In genomic region chr6:96925290-96925687, GRCh38 we compare ENCODE assay signal across 8 cellular contexts. TPM values are rescaled to one million over a fixed set of nuclear protein-coding genes. Genes with fewer than 3 reads are reported as not detected.
DNase-seq lines count a peak whose midpoint lies in the region; ATAC-seq and TF ChIP-seq lines count a peak whose summit lies in the region.

No MANE protein-coding gene starts in this region.

- H3K27ac ChIP-seq in DND-41 (ENCODE audit: low read length) (no peak overlapping the region), OCI-LY3 (ENCODE audit: low read length) (no peak overlapping the region), osteoblast (ENCODE audit: low read depth, low read length) (no peak overlapping the region)

- peaks cover 36% of the 10 kb centered on the region for H3K27me3 ChIP-seq in DND-41 (ENCODE audit: insufficient read depth, low read length, poor library complexity)
- H3K27me3 ChIP-seq in OCI-LY3 (ENCODE audit: low read depth, low read length) = no peaks in the 10 kb centered on the region
- H3K27me3 ChIP-seq in endocrine pancreas (ENCODE audit: control insufficient read depth, insufficient read depth, low read length) = no peaks in the 10 kb centered on the region
- peaks cover 43% of the 10 kb centered on the region for H3K27me3 ChIP-seq in osteoblast (ENCODE audit: insufficient read depth, low read length)

- DNase-seq in DND-41 = no peak
- DNase-seq in osteoblast (ENCODE audit: insufficient read length, low spot score, missing footprints) = no peak
- DNase-seq in NCI-H82 (lab: John Stamatoyannopoulos, UW) = no peak

- no peaks in the 10 kb centered on the region for H3K9me3 ChIP-seq in DND-41 (ENCODE audit: insufficient read depth, low read length, severe bottlenecking)
- no peaks in the 10 kb centered on the region for H3K9me3 ChIP-seq in OCI-LY3 (ENCODE audit: insufficient read depth, low read length)
- no peaks in the 10 kb centered on the region for H3K9me3 ChIP-seq in endocrine pancreas (ENCODE audit: control insufficient read depth, low read length)
- H3K9me3 ChIP-seq in osteoblast (ENCODE audit: low read depth, low read length) = no peaks in the 10 kb centered on the region

- TF ChIP-seq CTCF in DND-41 (IDR thresholded peaks at IDR 0.05; ENCODE audit: borderline replicate concordance, extremely low read depth, low read length, poor library complexity, severe bottlenecking) = no peak
- no peak for TF ChIP-seq CTCF in OCI-LY3 (IDR thresholded peaks at IDR 0.05; ENCODE audit: low read depth, low read length)
- no peak for TF ChIP-seq CTCF in osteoblast (IDR thresholded peaks at IDR 0.05; ENCODE audit: extremely low read depth, low read depth, low read length)

- peak overlapping the region; percentile 67; the same call in 1 of the 2 replicates for H3K9ac ChIP-seq in DND-41 (ENCODE audit: low read depth, low read length)
- H3K9ac ChIP-seq in OCI-LY3 (ENCODE audit: low read length) = peak overlapping the region; percentile 63
- H3K9ac ChIP-seq in endocrine pancreas (ENCODE audit: control insufficient read depth, insufficient read depth, low read length) = peak overlapping the region; percentile 82

- H3K79me2 ChIP-seq in DND-41 (ENCODE audit: insufficient read depth, low read length) (no peaks in the 10 kb centered on the region), OCI-LY3 (ENCODE audit: low read length) (no peaks in the 10 kb centered on the region), osteoblast (ENCODE audit: insufficient read depth, low read length) (no peaks in the 10 kb centered on the region)

- H3K4me3 ChIP-seq in DND-41 (ENCODE audit: low read depth in 1 of 2, low read length in 2 of 2) = peak overlapping the region; percentile 68 to 100; a peak in 3 of 4 replicates
- peak overlapping the region; percentile 98 for H3K4me3 ChIP-seq in OCI-LY3 (ENCODE audit: low read length)
- H3K4me3 ChIP-seq in endocrine pancreas (ENCODE audit: control insufficient read depth, insufficient read depth, low read length) = peak overlapping the region; percentile 94
- no peak overlapping the region for H3K4me3 ChIP-seq in osteoblast (ENCODE audit: insufficient read depth, low read length)

- ATAC-seq in DND-41 (ENCODE audit: insufficient read depth, low read depth) (no peak), HG03442 (IDR thresholded peaks at IDR 0.05; ENCODE audit: unreplicated experiment) (no peak), GM21737 (IDR thresholded peaks at IDR 0.05; ENCODE audit: unreplicated experiment) (no peak), HG02973 (IDR thresholded peaks at IDR 0.05; ENCODE audit: unreplicated experiment) (no peak)

- H3K4me1 ChIP-seq in DND-41 (ENCODE audit: insufficient read depth, low read length) = peaks cover 20% of the 10 kb centered on the region
- peaks cover 13% of the 10 kb centered on the region for H3K4me1 ChIP-seq in OCI-LY3 (ENCODE audit: low read length)
- peaks cover 20% of the 10 kb centered on the region for H3K4me1 ChIP-seq in endocrine pancreas (ENCODE audit: control insufficient read depth, insufficient read depth, low read length)
- H3K4me1 ChIP-seq in osteoblast (ENCODE audit: insufficient read depth, low read length) = peaks cover 6% of the 10 kb centered on the region

- peak overlapping the region; percentile 100 for H3K4me2 ChIP-seq in DND-41 (ENCODE audit: insufficient read depth, low read length)
- peak overlapping the region; percentile 75 for H3K4me2 ChIP-seq in OCI-LY3 (ENCODE audit: low read length)
- peak overlapping the region; percentile 88 for H3K4me2 ChIP-seq in osteoblast (ENCODE audit: insufficient read depth, low read length)

- H2AFZ ChIP-seq in DND-41 (ENCODE audit: low read depth, low read length) (peak overlapping the region; percentile 99), OCI-LY3 (ENCODE audit: low read depth, low read length) (peak overlapping the region; percentile 94; the same call in 1 of the 2 replicates), osteoblast (ENCODE audit: low read length) (no peak overlapping the region)

- H3K36me3 ChIP-seq in DND-41 (ENCODE audit: insufficient read depth, low read length) = no peaks in the 10 kb centered on the region; the same call in 1 of the 2 replicates
- H3K36me3 ChIP-seq in OCI-LY3 (replicated peaks; ENCODE audit: low read depth, low read length) = no peaks in the 10 kb centered on the region
- H3K36me3 ChIP-seq in endocrine pancreas (ENCODE audit: control insufficient read depth, insufficient read depth, low read length) = no peaks in the 10 kb centered on the region
- no peaks in the 10 kb centered on the region for H3K36me3 ChIP-seq in osteoblast (ENCODE audit: insufficient read depth, low read length)

- H4K20me1 ChIP-seq in DND-41 (ENCODE audit: insufficient read depth, low read length) (no peaks in the 10 kb centered on the region), OCI-LY3 (ENCODE audit: insufficient read depth, low read length) (no peaks in the 10 kb centered on the region), osteoblast (ENCODE audit: insufficient read depth, low read length) (no peaks in the 10 kb centered on the region)

RNA-seq across cellular contexts. Expression of gene KLHL32, which starts 0.8 kb away (rescaled TPM):
- not detected in 2 replicates for total RNA-seq in osteoblast

RNA-seq across cellular contexts. Expression of gene NDUFAF4, which starts 27.6 kb away (rescaled TPM):
- 6.5 and 9.7 TPM in 2 replicates for total RNA-seq in osteoblast
